In the genomic region with DNA sequence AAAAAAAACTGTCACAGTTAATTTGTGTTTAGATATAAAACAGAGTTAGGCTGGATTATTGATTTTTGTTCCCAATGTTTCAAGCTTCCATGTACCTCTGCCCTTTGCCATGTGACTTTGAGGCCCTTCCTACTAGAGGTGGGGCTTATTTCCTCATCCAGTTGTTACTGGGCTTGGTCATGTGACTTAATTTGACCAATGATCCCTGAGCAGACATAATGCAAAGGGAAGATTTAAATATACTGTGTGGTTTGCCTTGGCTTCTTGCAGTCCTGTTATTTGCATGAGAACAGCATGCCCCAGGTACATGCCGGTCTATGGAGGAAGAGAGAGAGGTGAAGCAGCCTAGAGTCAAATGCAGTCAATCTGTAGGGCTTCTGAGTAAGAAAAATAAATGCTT, we compare ENCODE assay signal across 22 cellular contexts.
DNase-seq lines count a peak whose midpoint lies in the region; ATAC-seq, FAIRE-seq and TF ChIP-seq lines count a peak whose summit lies in the region.
"Had no signal": no experiment of that assay in that cellular context is flagged by ENCODE, and none has a peak within 500 bp of the region (broad histone marks: within the 10 kb centered on the region; RNA-seq: fewer than 3 reads in every experiment).

No MANE protein-coding gene starts in this region.

- H3K4me3 Mint-ChIP-seq in H9: no peak overlapping the region
- H3K4me3 Mint-ChIP-seq: CD14-positive monocyte, T-helper 17 cell had no signal

- H3K4ac ChIP-seq in H9 (ENCODE audit: low read depth, low read length) (no peak overlapping the region), H1 (replicated peaks; ENCODE audit: insufficient read length, low read depth, low read length) (no peak overlapping the region)

- H4K20me1 ChIP-seq in H9 (ENCODE audit: control insufficient read depth, insufficient read depth, insufficient read length): no peaks in the 10 kb centered on the region
- H4K20me1 ChIP-seq in H1 (replicated peaks in 1 of 2; ENCODE audit: control insufficient read depth in 1 of 2, insufficient read depth in 2 of 2, low read length in 2 of 2): peaks cover 0 to 4% of the 10 kb centered on the region in 2 experiments

- H3K4me1 ChIP-seq in H9 (ENCODE audit: insufficient read depth, low read length) (no peaks in the 10 kb centered on the region), H1 (replicated peaks in 1 of 4; ENCODE audit: control insufficient read depth in 3 of 4, insufficient read depth in 4 of 4, low read length in 3 of 4) (0 out of 7 replicates have a peak, but pooled peaks cover 0 to 2% (median 0%) of the 10 kb centered on the region in 4 experiments)

- TF ChIP-seq CTCF in H9 (conservative IDR thresholded peaks at IDR 0.05) (no peak), H1 (IDR thresholded peaks at IDR 0.05; ENCODE audit: control extremely low read depth in 1 of 3, insufficient read depth in 1 of 3, low read depth in 1 of 3, low read length in 3 of 3) (no peak)

- TF ChIP-seq RAD21 in H1 (IDR thresholded peaks at IDR 0.05 in 1 of 2, conservative IDR thresholded peaks at IDR 0.05 in 1 of 2; ENCODE audit: low read depth in 2 of 2, low read length in 2 of 2): no peak

- no peaks in the 10 kb centered on the region for H3K27me3 ChIP-seq in H9 (ENCODE audit: insufficient read depth, low read length)
- no peaks in the 10 kb centered on the region for H3K27me3 ChIP-seq in H1 (replicated peaks in 1 of 4; ENCODE audit: control insufficient read depth in 3 of 4, extremely low read depth in 1 of 4, insufficient read depth in 3 of 4, low read length in 3 of 4)
- H3K27me3 ChIP-seq: MG63 had no signal

- H4K5ac ChIP-seq in H9 (ENCODE audit: insufficient read length, low read depth, low read length) (no peak overlapping the region), H1 (ENCODE audit: insufficient read length, low read depth, low read length) (no peak overlapping the region)

- no CpG with 5 or more reads among the region's 1 CpG for WGBS in H9 (ENCODE audit: extremely low coverage, insufficient read length, low lambda C conversion rate)
- WGBS in H1 (ENCODE audit: extremely low coverage in 1 of 2, insufficient coverage in 1 of 2, insufficient read length in 1 of 2, insufficient replicate concordance in 2 of 2, low coverage in 1 of 2, low lambda C conversion rate in 2 of 2, missing lambda C conversion rate in 1 of 2), 2 experiments: 10% methylated on average over 1 of the region's 1 CpG; no CpG with 5 or more reads in 1 of the 2 experiments

- H2BK15ac ChIP-seq in H9 (ENCODE audit: low read depth, low read length): no peak overlapping the region
- no peak overlapping the region for H2BK15ac ChIP-seq in H1 (ENCODE audit: low read length)

- H3K27ac Mint-ChIP-seq in H9: peak overlapping the region in 2 of 3 experiments; percentile 2 to 68; a peak in 2 of 7 replicates
- H3K27ac Mint-ChIP-seq: CD14-positive monocyte, T-helper 17 cell had no signal

- no peak overlapping the region for H3K9ac ChIP-seq in H9 (ENCODE audit: extremely low read depth, insufficient read length, low read length)
- no peak overlapping the region for H3K9ac ChIP-seq in H1 (replicated peaks in 1 of 4; ENCODE audit: extremely low read depth in 1 of 4, low read depth in 3 of 4, low read length in 3 of 4)

- DNase-seq in H9 (peak; percentile 52), NCI-H526 (lab: John Stamatoyannopoulos, UW) (peak; percentile 83 to 90), H1 (ENCODE audit: low read depth in 1 of 2, low spot score in 2 of 2) (no peak), iPS-NIHi7 (ENCODE audit: extremely low spot score) (peak; percentile 59), DMS53 (lab: John Stamatoyannopoulos, UW) (no peak)
- no peak for DNase-seq in central memory CD4-positive, alpha-beta T cell
- DNase-seq: ACHN, AML-193, DMS79 treated with DMSO at 0.1 percent for 48 hours, MG63, NCI-H1092 treated with DMSO at 0.1 percent for 48 hours, NCI-H146, NCI-H2029 treated with DMSO at 0.1 percent for 48 hours, NCI-H2171 treated with DMSO at 0.1 percent for 48 hours, NCI-H446, NCI-H748 treated with DMSO at 0.1 percent for 48 hours, PC-9, T-helper 17 cell had no signal

- H2BK12ac ChIP-seq in H9 (ENCODE audit: insufficient read length, low read depth, low read length) (no peak overlapping the region), H1 (ENCODE audit: low read depth, low read length) (no peak overlapping the region)

- TF ChIP-seq EP300 in H1 (IDR thresholded peaks at IDR 0.05; ENCODE audit: borderline replicate concordance in 1 of 2, low read depth in 2 of 2, low read length in 2 of 2): no peak

- peak; percentile 99 for FAIRE-seq in H1 (lab: Jason Lieb, UNC)

- H3K18ac ChIP-seq in H9 (ENCODE audit: insufficient read length, low read depth, low read length): no peak overlapping the region
- 0 out of 2 replicates have a peak overlapping the region, but pooled peaks have one; percentile 14 for H3K18ac ChIP-seq in H1 (ENCODE audit: extremely low read depth, low read length)

- no peaks in the 10 kb centered on the region; the same call in none of the 2 replicates for H3K27me3 Mint-ChIP-seq in H9 (ENCODE audit: low read depth)

- H4K8ac ChIP-seq in H9 (replicated peaks; ENCODE audit: insufficient read length, low read depth, low read length) (no peak overlapping the region), H1 (ENCODE audit: extremely low read depth, insufficient read depth, low read length) (no peak overlapping the region)

- no peaks in the 10 kb centered on the region; a peak in 1 of 8 replicates for H3K36me3 ChIP-seq in H1 (ENCODE audit: control insufficient read depth in 2 of 4, insufficient read depth in 4 of 4, low read length in 3 of 4)
- H3K36me3 ChIP-seq: MG63 had no signal

- POLR2A ChIA-PET in H1 (lab: Charles Lee; ENCODE audit: partially characterized antibody): interaction anchor here (1.3 kb wide), 1 partner anchor 11 kb away, joined by 4 read pairs; no protein-coding TSS in a partner anchor

- ATAC-seq in GM19452 (IDR thresholded peaks at IDR 0.05; ENCODE audit: unreplicated experiment): no peak
- no peak for ATAC-seq in HG03442 (IDR thresholded peaks at IDR 0.05; ENCODE audit: unreplicated experiment)
- ATAC-seq: T-helper 17 cell had no signal

- no peak overlapping the region for H2BK5ac ChIP-seq in H9 (ENCODE audit: insufficient read length, low read length)
- no peak overlapping the region for H2BK5ac ChIP-seq in H1 (ENCODE audit: low read depth, low read length)

- H3K4me2 ChIP-seq in H9 (ENCODE audit: insufficient read depth, insufficient read length, low read length): no peak overlapping the region
- peak overlapping the region in 1 of 2 experiments; percentile 39; a peak in 1 of 4 replicates for H3K4me2 ChIP-seq in H1 (ENCODE audit: insufficient read depth in 1 of 2, low read depth in 2 of 2, low read length in 2 of 2)
- H3K4me2 ChIP-seq: PC-9 had no signal

- no peaks in the 10 kb centered on the region for H3K9me3 ChIP-seq in H9 (ENCODE audit: control insufficient read depth, low read depth, low read length)
- peaks cover 7% of the 10 kb centered on the region in 2 experiments for H3K9me3 ChIP-seq in H1 (ENCODE audit: insufficient read depth in 2 of 2, low read depth in 1 of 2, low read length in 1 of 2)
- H3K9me3 ChIP-seq: MG63 had no signal

- H3K27ac ChIP-seq in H9 (ENCODE audit: insufficient read length, low read depth, low read length) (no peak overlapping the region), H1 (ENCODE audit: low read depth, low read length) (no peak overlapping the region)
- H3K27ac ChIP-seq: PC-9, RWPE1 had no signal

- H3K14ac ChIP-seq in H9 (ENCODE audit: insufficient read depth, low read length): no peak overlapping the region
- no peak overlapping the region for H3K14ac ChIP-seq in H1 (ENCODE audit: insufficient read length)

- no peak overlapping the region for H3K56ac ChIP-seq in H9 (ENCODE audit: insufficient read length, low read depth, low read length)
- no peak overlapping the region for H3K56ac ChIP-seq in H1 (replicated peaks; ENCODE audit: insufficient read length, low read depth, low read length)

- no peak overlapping the region for H2AFZ ChIP-seq in H9 (ENCODE audit: low read length)
- peak overlapping the region; percentile 35; the same call in 1 of the 2 replicates for H2AFZ ChIP-seq in H1 (ENCODE audit: low read length)
- H2AFZ ChIP-seq: PC-9 had no signal

- H3K23me2 ChIP-seq in H9 (ENCODE audit: insufficient read length, low read depth, low read length, poor library complexity, severe bottlenecking) (no peaks in the 10 kb centered on the region), H1 (ENCODE audit: low read depth, low read length) (peaks cover 5% of the 10 kb centered on the region; the same call in 1 of the 2 replicates)

- no peaks in the 10 kb centered on the region for H3K9me3 Mint-ChIP-seq in H9

- H2BK120ac ChIP-seq in H9 (ENCODE audit: low read depth, low read length, poor library complexity, severe bottlenecking) (no peak overlapping the region), H1 (replicated peaks; ENCODE audit: low read depth, low read length) (no peak overlapping the region)

- H4K91ac ChIP-seq in H9 (ENCODE audit: insufficient read length, low read depth, low read length): no peak overlapping the region
- no peak overlapping the region for H4K91ac ChIP-seq in H1 (replicated peaks; ENCODE audit: insufficient read length, low read length)

- H3T11ph ChIP-seq in H9 (ENCODE audit: low read length): no peak overlapping the region

- no peak for TF ChIP-seq POLR2A in H1 (IDR thresholded peaks at IDR 0.05; ENCODE audit: control extremely low read depth in 1 of 2, low read depth in 2 of 2, low read length in 2 of 2)

- no peaks in the 10 kb centered on the region for H3K36me3 Mint-ChIP-seq in H9 (ENCODE audit: insufficient read depth in 1 of 3, low read depth in 3 of 3)
- H3K36me3 Mint-ChIP-seq: CD14-positive monocyte had no signal

- CTCF ChIA-PET in H1 (lab: Charles Lee; ENCODE audit: partially characterized antibody): interaction anchor here (0.6 to 0.9 kb wide), 2 partner anchors 27 to 162 kb away, joined by 3 read pairs; no protein-coding TSS in a partner anchor

- peak overlapping the region in 1 of 4 experiments; percentile 3; a peak in 1 of 8 replicates for H3K4me3 ChIP-seq in H1 (ENCODE audit: extremely low read depth in 1 of 4, insufficient read depth in 2 of 4, low read depth in 3 of 4, low read length in 4 of 4)
- H3K4me3 ChIP-seq: MG63, PC-9 had no signal

- no peak overlapping the region for H2BK20ac ChIP-seq in H9 (ENCODE audit: low read depth, low read length, poor library complexity, severe bottlenecking)
- H2BK20ac ChIP-seq in H1 (ENCODE audit: low read length): no peak overlapping the region

- peaks cover 20 to 30% of the 10 kb centered on the region in 2 experiments for H3K4me1 Mint-ChIP-seq in H9
- H3K4me1 Mint-ChIP-seq: CD14-positive monocyte had no signal

- H2AK5ac ChIP-seq in H9 (ENCODE audit: insufficient read length, low read length) (no peak overlapping the region), H1 (ENCODE audit: low read depth, low read length) (no peak overlapping the region)

- H3K79me2 ChIP-seq in H9 (ENCODE audit: insufficient read depth, low read length): no peaks in the 10 kb centered on the region
- no peaks in the 10 kb centered on the region for H3K79me2 ChIP-seq in H1 (ENCODE audit: control insufficient read depth in 1 of 2, insufficient read depth in 2 of 2, low read length in 2 of 2)

- no peak overlapping the region for H3K23ac ChIP-seq in H9 (ENCODE audit: insufficient read length, low read depth, low read length)
- no peak overlapping the region for H3K23ac ChIP-seq in H1 (ENCODE audit: insufficient read length)

- no peaks in the 10 kb centered on the region for H3K79me1 ChIP-seq in H9 (ENCODE audit: insufficient read depth, low read depth, low read length, poor library complexity, severe bottlenecking)
- H3K79me1 ChIP-seq in H1 (ENCODE audit: low read depth, low read length): no peaks in the 10 kb centered on the region

Comparison
In these comparisons a context has a peak if more than half of its experiments do, and no peak if none do; other contexts are left out.
1. DNase-seq: peak in H9 (single experiment), NCI-H526 (2 of 2) and iPS-NIHi7 (single experiment); none in H1 (0 of 2), DMS53 (single experiment) and central memory CD4-positive, alpha-beta T cell (single experiment).